ENCODE assay signal across 8 cellular contexts in genomic region chr4:47032405-47033106, GRCh38. TPM values are rescaled to one million over a fixed set of nuclear protein-coding genes. Genes with fewer than 3 reads are reported as not detected.
DNase-seq lines count a peak whose midpoint lies in the region; TF ChIP-seq lines count a peak whose summit lies in the region.

No MANE protein-coding gene starts in this region.

- H3K27ac ChIP-seq in WERI-Rb-1 (peak overlapping the region; percentile 45), duodenal mucosa (ENCODE audit: low read depth, low read length) (no peak overlapping the region), liver (ENCODE audit: low read depth in 1 of 2, low read length in 2 of 2) (no peak overlapping the region)

- DNase-seq in NCI-H2227 (lab: John Stamatoyannopoulos, UW; ENCODE audit: unreplicated experiment), result peak; percentile 39
- DNase-seq in NCI-H2227 treated with DMSO at 0.1 percent for 48 hours (lab: John Stamatoyannopoulos, UW), result no peak
- DNase-seq in HFF-Myc (ENCODE audit: extremely low read depth, low read depth), result peak; percentile 11
- peak; percentile 70 for DNase-seq in MG63
- DNase-seq in WERI-Rb-1, result peak; percentile 86
- peak; percentile 40 to 45 for DNase-seq in stimulated activated CD8-positive, alpha-beta memory T cell treated with anti-CD3 and anti-CD28 coated beads, Interleukin-2, amount 100 ng/mL, for 48 hours (ENCODE audit: low read depth in 2 of 2)

- peaks cover 0 to 6% of the 10 kb centered on the region in 2 donors for H3K4me1 ChIP-seq in duodenal mucosa (ENCODE audit: control insufficient read depth in 1 of 2, insufficient read depth in 2 of 2, low read length in 2 of 2)
- peaks cover 5 to 20% (median 16%) of the 10 kb centered on the region in 4 donors for H3K4me1 ChIP-seq in liver (ENCODE audit: control insufficient read depth in 4 of 4, insufficient read depth in 4 of 4, low read length in 3 of 4)

- H3K36me3 ChIP-seq in MG63 (no peaks in the 10 kb centered on the region), WERI-Rb-1 (no peaks in the 10 kb centered on the region), duodenal mucosa (ENCODE audit: control insufficient read depth in 1 of 2, insufficient read depth in 2 of 2, low read length in 2 of 2) (no peaks in the 10 kb centered on the region), liver (ENCODE audit: control insufficient read depth in 4 of 4, insufficient read depth in 3 of 4, low read depth in 1 of 4, low read length in 3 of 4) (no peaks in the 10 kb centered on the region)

- TF ChIP-seq CTCF in HFF-Myc (IDR thresholded peaks at IDR 0.05; ENCODE audit: low read depth, low read length, missing control alignments) (peak; percentile 58), WERI-Rb-1 (IDR thresholded peaks at IDR 0.05; ENCODE audit: low read depth, low read length) (peak; percentile 96), liver (IDR thresholded peaks at IDR 0.05; ENCODE audit: low read depth, low read length, missing input control) (peak; percentile 57)

- peak; percentile 79 to 86 for TF ChIP-seq RAD21 in liver (IDR thresholded peaks at IDR 0.05)

- 2% methylated on average over 47 of the region's 47 CpGs for WGBS in liver

- peak overlapping the region in 1 of 2 donors; percentile 30 for H3K9ac ChIP-seq in duodenal mucosa (ENCODE audit: low read depth in 1 of 2, low read length in 2 of 2)
- H3K9ac ChIP-seq in liver (ENCODE audit: low read depth in 1 of 2, low read length in 2 of 2), result no peak overlapping the region

- H3K4me3 ChIP-seq in HFF-Myc (replicated peaks; ENCODE audit: low read depth, low read length) (peak overlapping the region; percentile 37), MG63 (peak overlapping the region; percentile 54), WERI-Rb-1 (ENCODE audit: low read depth, low read length) (peak overlapping the region; percentile 72), duodenal mucosa (ENCODE audit: low read depth in 1 of 2, low read length in 2 of 2) (peak overlapping the region; percentile 57 to 69), liver (ENCODE audit: low read depth in 1 of 3, low read length in 3 of 3) (peak overlapping the region; percentile 26 to 51 (median 46))

- H3K27me3 ChIP-seq in MG63 (no peaks in the 10 kb centered on the region), WERI-Rb-1 (ENCODE audit: insufficient read depth, low read depth, severe bottlenecking) (no peaks in the 10 kb centered on the region), duodenal mucosa (ENCODE audit: control insufficient read depth in 1 of 2, insufficient read depth in 2 of 2, low read length in 2 of 2) (peaks cover 0 to 17% of the 10 kb centered on the region in 2 donors), liver (ENCODE audit: control insufficient read depth in 4 of 4, insufficient read depth in 4 of 4, low read length in 3 of 4) (peaks cover 0 to 11% (median 1%) of the 10 kb centered on the region in 4 donors)

- no peaks in the 10 kb centered on the region for H3K9me3 ChIP-seq in MG63
- no peaks in the 10 kb centered on the region for H3K9me3 ChIP-seq in WERI-Rb-1 (ENCODE audit: severe bottlenecking)
- H3K9me3 ChIP-seq in duodenal mucosa (ENCODE audit: control insufficient read depth in 1 of 2, low read length in 2 of 2), result no peaks in the 10 kb centered on the region
- H3K9me3 ChIP-seq in liver (ENCODE audit: control insufficient read depth in 4 of 4, low read length in 3 of 4), result no peaks in the 10 kb centered on the region

TF ChIP-seq in liver, 16 proteins besides CTCF, POLR2A, EP300 and RAD21:
- no peak for TF ChIP-seq GABPA (IDR thresholded peaks at IDR 0.05 in 1 of 2, conservative IDR thresholded peaks at IDR 0.05 in 1 of 2)
- TF ChIP-seq, protein P1, sequence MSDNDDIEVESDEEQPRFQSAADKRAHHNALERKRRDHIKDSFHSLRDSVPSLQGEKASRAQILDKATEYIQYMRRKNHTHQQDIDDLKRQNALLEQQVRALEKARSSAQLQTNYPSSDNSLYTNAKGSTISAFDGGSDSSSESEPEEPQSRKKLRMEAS (IDR thresholded peaks at IDR 0.05), result no peak
- TF ChIP-seq, protein P2, sequence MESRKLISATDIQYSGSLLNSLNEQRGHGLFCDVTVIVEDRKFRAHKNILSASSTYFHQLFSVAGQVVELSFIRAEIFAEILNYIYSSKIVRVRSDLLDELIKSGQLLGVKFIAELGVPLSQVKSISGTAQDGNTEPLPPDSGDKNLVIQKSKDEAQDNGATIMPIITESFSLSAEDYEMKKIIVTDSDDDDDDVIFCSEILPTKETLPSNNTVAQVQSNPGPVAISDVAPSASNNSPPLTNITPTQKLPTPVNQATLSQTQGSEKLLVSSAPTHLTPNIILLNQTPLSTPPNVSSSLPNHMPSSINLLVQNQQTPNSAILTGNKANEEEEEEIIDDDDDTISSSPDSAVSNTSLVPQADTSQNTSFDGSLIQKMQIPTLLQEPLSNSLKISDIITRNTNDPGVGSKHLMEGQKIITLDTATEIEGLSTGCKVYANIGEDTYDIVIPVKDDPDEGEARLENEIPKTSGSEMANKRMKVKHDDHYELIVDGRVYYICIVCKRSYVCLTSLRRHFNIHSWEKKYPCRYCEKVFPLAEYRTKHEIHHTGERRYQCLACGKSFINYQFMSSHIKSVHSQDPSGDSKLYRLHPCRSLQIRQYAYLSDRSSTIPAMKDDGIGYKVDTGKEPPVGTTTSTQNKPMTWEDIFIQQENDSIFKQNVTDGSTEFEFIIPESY (IDR thresholded peaks at IDR 0.05), result no peak
- TF ChIP-seq EGR1 (IDR thresholded peaks at IDR 0.05; ENCODE audit: low read depth in 2 of 2), result no peak
- no peak for TF ChIP-seq ATF3 (IDR thresholded peaks at IDR 0.05)
- TF ChIP-seq SP1 (IDR thresholded peaks at IDR 0.05), result no peak
- no peak for TF ChIP-seq HNF4G (IDR thresholded peaks at IDR 0.05)
- TF ChIP-seq FOXA2 (IDR thresholded peaks at IDR 0.05), result no peak
- TF ChIP-seq YY1 (IDR thresholded peaks at IDR 0.05), result no peak
- no peak for TF ChIP-seq NR2F2 (IDR thresholded peaks at IDR 0.05)
- TF ChIP-seq HNF4A (conservative IDR thresholded peaks at IDR 0.05), result no peak
- no peak for TF ChIP-seq TAF1 (conservative IDR thresholded peaks at IDR 0.05)

RNA-seq across cellular contexts. Expression of gene GABRB1, which starts 1.2 kb away (rescaled TPM):
- 0.59 TPM in 1 of 2 replicates, not detected in the other for total RNA-seq in MG63 (2014; rRNA removed; shearing (Covaris generic); ENCODE audit: low replicate concordance)
- total RNA-seq in liver, result 1 to 10 TPM in 1 of 2 donors, under 1 TPM in 1; 0.17 to 1.3 TPM
- polyA plus RNA-seq in liver, result not detected

RNA-seq across cellular contexts. Expression of gene GABRA4, which starts 39.2 kb away (rescaled TPM):
- total RNA-seq in MG63 (2014; rRNA removed; shearing (Covaris generic); ENCODE audit: low replicate concordance), result not detected in 2 replicates
- under 1 TPM in 1 of 2 donors, not detected in 1; under 0.01 TPM for total RNA-seq in liver
- polyA plus RNA-seq in liver, result not detected
